In genomic region chr11:75203138-75203537, GRCh38 we compare ENCODE assay signal across 1 cellular context.
TF ChIP-seq lines count a peak whose summit lies in the region.

No MANE protein-coding gene starts in this region.

TF ChIP-seq in HepG2, 621 proteins besides CTCF, POLR2A, EP300 and RAD21:
- TF ChIP-seq HOXA3 (CRISPR knock-in tag; IDR thresholded peaks at IDR 0.05) (no peak), AGO2 (optimal IDR thresholded peaks at IDR 0.05; ENCODE audit: low read depth, low read length) (peak; percentile 46), ZNF274 (CRISPR knock-in tag; IDR thresholded peaks at IDR 0.05) (0 out of 2 replicates have a peak, but pooled peaks have one; percentile 38)
